In genomic region chr2:236286866-236287545, GRCh38 we compare ENCODE assay signal across 15 cellular contexts. TPM values are rescaled to one million over a fixed set of nuclear protein-coding genes. Genes with fewer than 3 reads are reported as not detected.
DNase-seq lines count a peak whose midpoint lies in the region; ATAC-seq, FAIRE-seq and TF ChIP-seq lines count a peak whose summit lies in the region.
"Had no signal": no experiment of that assay in that cellular context is flagged by ENCODE, and none has a peak within 500 bp of the region (broad histone marks: within the 10 kb centered on the region; RNA-seq: fewer than 3 reads in every experiment).

No MANE protein-coding gene starts in this region.

- FAIRE-seq in H54 (lab: Jason Lieb, UNC) (peak; percentile 82), pancreas (lab: Jason Lieb, UNC) (no peak)
- FAIRE-seq: endometrium had no signal

- in situ Hi-C loops in gastrocnemius medialis (cut with MboI; ENCODE audit: low sequenced_read_pairs in 4 of 4): no loop called here

- no peak overlapping the region for H3K27ac ChIP-seq in gastrocnemius medialis
- no peak overlapping the region for H3K27ac ChIP-seq in pancreas
- H3K27ac ChIP-seq: Peyer's patch had no signal

- intact Hi-C loops in gastrocnemius medialis (cut with DNase I; ENCODE audit: low total_unique reads): no loop called here
- intact Hi-C loops in pancreas (cut with DNase I): no loop called here

- H3K4me1 ChIP-seq in gastrocnemius medialis (no peaks in the 10 kb centered on the region), pancreas (no peaks in the 10 kb centered on the region)
- H3K4me1 ChIP-seq: Peyer's patch had no signal

- TF ChIP-seq POLR2A in H54 (IDR thresholded peaks at IDR 0.05; ENCODE audit: low read depth, low read length): no peak
- no peak for TF ChIP-seq POLR2A in gastrocnemius medialis (IDR thresholded peaks at IDR 0.05)

- no peak for TF ChIP-seq CTCF in epithelial cell of proximal tubule (conservative IDR thresholded peaks at IDR 0.05; ENCODE audit: low read depth, low read length)
- no peak for TF ChIP-seq CTCF in gastrocnemius medialis (IDR thresholded peaks at IDR 0.05 in 4 of 5, conservative IDR thresholded peaks at IDR 0.05 in 1 of 5)
- no peak for TF ChIP-seq CTCF in pancreas (IDR thresholded peaks at IDR 0.05)

- DNase-seq in H54 (ENCODE audit: insufficient read length, low spot score) (peak; percentile 63), RPMI7951 (ENCODE audit: low read depth) (peak; percentile 81), epithelial cell of proximal tubule (ENCODE audit: low read depth) (peak; percentile 16), gastrocnemius medialis (no peak), pancreas (no peak)
- DNase-seq in activated naive CD4-positive, alpha-beta T cell (lab: John Stamatoyannopoulos, UW): no peak
- DNase-seq: activated effector memory CD4-positive, alpha-beta T cell treated with Interleukin-2 at 50 U/mL for 16 hours; head of caudate nucleus; left ventricle myocardium superior; NCI-H1436; NCI-H524 treated with DMSO at 0.1 percent for 48 hours; Peyer's patch had no signal

- H3K36me3 ChIP-seq in gastrocnemius medialis (no peaks in the 10 kb centered on the region), pancreas (no peaks in the 10 kb centered on the region)
- H3K36me3 ChIP-seq: Peyer's patch had no signal

- 72 to 92% methylated on average over 7 of the region's 7 CpGs for WGBS in pancreas, 2 donors

- no peak overlapping the region for H3K4me3 ChIP-seq in epithelial cell of proximal tubule (ENCODE audit: low read depth, low read length)
- H3K4me3 ChIP-seq in gastrocnemius medialis: no peak overlapping the region
- no peak overlapping the region for H3K4me3 ChIP-seq in pancreas
- H3K4me3 ChIP-seq: Peyer's patch had no signal

- H3K9me3 ChIP-seq in gastrocnemius medialis (peaks cover 0 to 6% (median 0%) of the 10 kb centered on the region in 3 donors), pancreas (no peaks in the 10 kb centered on the region)
- H3K9me3 ChIP-seq: Peyer's patch had no signal

- H3K27me3 ChIP-seq in gastrocnemius medialis (no peaks in the 10 kb centered on the region), pancreas (peaks cover 0 to 3% (median 0%) of the 10 kb centered on the region in 4 donors)
- H3K27me3 ChIP-seq: Peyer's patch had no signal

- peak; percentile 46 to 54 for ATAC-seq in gastrocnemius medialis
- no peak for ATAC-seq in GM21526 (IDR thresholded peaks at IDR 0.05; ENCODE audit: low FRiP score, unreplicated experiment)
- ATAC-seq in pancreas: no peak
- ATAC-seq: left ventricle myocardium superior had no signal

RNA-seq across cellular contexts. Expression of gene ASB18, which starts 22.8 kb away (rescaled TPM):
- not detected in 2 replicates for total RNA-seq in RPMI7951 (2014; rRNA removed; shearing (Covaris generic))
- total RNA-seq in epithelial cell of proximal tubule (not detected in 2 replicates), gastrocnemius medialis (under 1 TPM in 2 of 4 donors, not detected in 2; 0.16 to 0.17 TPM), pancreas (not detected)
- not detected for polyA plus RNA-seq in pancreas
- total RNA-seq: neural crest cell, Peyer's patch had no signal

Comparison
In these comparisons a context has a peak if more than half of its experiments do, and no peak if none do; other contexts are left out.
1. DNase-seq: peak in H54 (single experiment), RPMI7951 (single experiment) and epithelial cell of proximal tubule (single experiment); none in gastrocnemius medialis (0 of 2), activated naive CD4-positive, alpha-beta T cell (0 of 4) and pancreas (0 of 6).
2. ATAC-seq: peak in gastrocnemius medialis (2 of 2); none in GM21526 (single experiment) and pancreas (0 of 4).